In the genomic region with DNA sequence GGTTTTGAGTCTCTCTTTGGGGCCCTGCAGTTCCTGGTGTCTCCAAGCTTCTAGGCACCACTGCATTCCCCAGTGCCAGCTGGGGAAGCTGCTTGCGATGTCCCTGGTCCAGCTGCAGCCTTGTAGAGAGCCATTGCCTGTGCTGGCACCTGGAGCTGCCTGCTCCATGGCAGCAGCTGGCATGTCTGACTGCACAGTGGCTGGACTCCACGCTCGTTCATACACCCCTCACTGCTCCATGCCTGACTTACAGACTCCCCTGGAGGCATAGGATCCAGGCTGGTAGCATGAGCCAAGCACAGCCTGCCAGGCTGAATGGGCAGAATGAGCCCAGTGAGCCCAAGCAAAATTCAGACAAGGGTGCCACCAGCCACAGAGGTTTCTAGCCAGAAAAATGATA, we compare ENCODE assay signal across 20 cellular contexts. TPM values are rescaled to one million over a fixed set of nuclear protein-coding genes. Genes with fewer than 3 reads are reported as not detected.
A peak's percentile ranks its signal among the peaks of the same experiment; 100 is the strongest.
DNase-seq lines count a peak whose midpoint lies in the region; ATAC-seq and TF ChIP-seq lines count a peak whose summit lies in the region.
"Had no signal": no experiment of that assay in that cellular context is flagged by ENCODE, and none has a peak within 500 bp of the region (broad histone marks: within the 10 kb centered on the region; RNA-seq: fewer than 3 reads in every experiment).

No MANE protein-coding gene starts in this region.

- DNase-seq in RWPE2 (ENCODE audit: low spot score): peak; percentile 37
- DNase-seq in neuronal stem cell (ENCODE audit: low spot score): no peak
- DNase-seq in spleen: peak; percentile 34
- DNase-seq in COLO829 (ENCODE audit: low spot score): no peak
- DNase-seq in NCI-H1092 (lab: John Stamatoyannopoulos, UW): no peak
- DNase-seq: 8988T; ACHN; AML-193; BE2C; Calu3; CD4-positive, alpha-beta T cell; CD8-positive, alpha-beta memory T cell; COR-L47; DND-41; GM23248; H7; HCEC 1CT had no signal

- no peak overlapping the region for H3K4me3 ChIP-seq in RWPE2 (ENCODE audit: severe bottlenecking)
- no peak overlapping the region for H3K4me3 ChIP-seq in neuronal stem cell (ENCODE audit: low read length in 2 of 2)
- no peak overlapping the region for H3K4me3 ChIP-seq in spleen
- H3K4me3 ChIP-seq: A549, GM23248 had no signal

- WGBS in neuronal stem cell (ENCODE audit: extremely low coverage in 2 of 2, insufficient read length in 2 of 2, insufficient replicate concordance in 1 of 2), 2 donors: no CpG with 5 or more reads among the region's 3 CpGs
- WGBS in spleen, 5 donors: 71 to 100% (median 95%) methylated on average over 2 to 3 of the region's 3 CpGs

- H3K14ac ChIP-seq in neuronal stem cell (ENCODE audit: low read length): no peak overlapping the region

- no peak overlapping the region for H3K4ac ChIP-seq in neuronal stem cell (ENCODE audit: low read length)

- no peak for TF ChIP-seq CTCF in RWPE2 (IDR thresholded peaks at IDR 0.05; ENCODE audit: poor library complexity, severe bottlenecking)
- TF ChIP-seq CTCF in spleen (IDR thresholded peaks at IDR 0.05 in 8 of 11, conservative IDR thresholded peaks at IDR 0.05 in 3 of 11): no peak

- H3K4me2 ChIP-seq in neuronal stem cell (ENCODE audit: insufficient read depth, low read length, poor library complexity, severe bottlenecking): no peak overlapping the region
- H3K4me2 ChIP-seq: A549; BLaER1 treated with 17β-estradiol and CSF1 and Interleukin-3, amounts not matched to agents 10 nM and 100 nM had no signal

- H2AK5ac ChIP-seq in neuronal stem cell (ENCODE audit: low read depth, low read length): no peak overlapping the region

- peak overlapping the region; percentile 57 for H3K18ac ChIP-seq in neuronal stem cell (ENCODE audit: low read length)

- no peak overlapping the region for H4K8ac ChIP-seq in neuronal stem cell (ENCODE audit: low read depth, low read length)

- ATAC-seq in RWPE2 (ENCODE audit: low read depth) (no peak), GM18868 (IDR thresholded peaks at IDR 0.05; ENCODE audit: unreplicated experiment) (no peak)
- ATAC-seq: A549 had no signal

- H2BK5ac ChIP-seq in neuronal stem cell (ENCODE audit: low read length): peak overlapping the region; percentile 53

- no peak overlapping the region for H2BK120ac ChIP-seq in neuronal stem cell (ENCODE audit: low read depth, low read length)

- H2BK12ac ChIP-seq in neuronal stem cell (ENCODE audit: low read length): no peak overlapping the region

- H3K27me3 ChIP-seq in RWPE2 (ENCODE audit: insufficient read depth, poor library complexity, severe bottlenecking): no peaks in the 10 kb centered on the region
- H3K27me3 ChIP-seq in neuronal stem cell (ENCODE audit: control insufficient read depth in 3 of 3, insufficient read depth in 3 of 3, low read depth in 1 of 3, low read length in 3 of 3): no peaks in the 10 kb centered on the region
- H3K27me3 ChIP-seq in spleen (replicated peaks in 1 of 7): no peaks in the 10 kb centered on the region
- H3K27me3 ChIP-seq: BE2C; BLaER1 treated with 17β-estradiol and CSF1 and Interleukin-3, amounts not matched to agents 10 nM and 100 nM had no signal

- H3K9ac ChIP-seq in neuronal stem cell (ENCODE audit: low read depth, low read length, poor library complexity): no peak overlapping the region
- H3K9ac ChIP-seq: BLaER1 treated with 17β-estradiol and CSF1 and Interleukin-3, amounts not matched to agents 10 nM and 100 nM; GM23248 had no signal

- TF ChIP-seq POLR2A in spleen (IDR thresholded peaks at IDR 0.05): no peak

- no peaks in the 10 kb centered on the region for H3K4me1 ChIP-seq in RWPE2 (ENCODE audit: insufficient read depth, poor library complexity, severe bottlenecking)
- no peaks in the 10 kb centered on the region for H3K4me1 ChIP-seq in neuronal stem cell (ENCODE audit: control insufficient read depth in 2 of 2, insufficient read depth in 1 of 2, low read depth in 1 of 2, low read length in 2 of 2)
- H3K4me1 ChIP-seq in spleen: no peaks in the 10 kb centered on the region
- H3K4me1 ChIP-seq: A549; BE2C; BLaER1 treated with 17β-estradiol and CSF1 and Interleukin-3, amounts not matched to agents 10 nM and 100 nM had no signal

- no peaks in the 10 kb centered on the region for H3K36me3 ChIP-seq in RWPE2 (ENCODE audit: low read depth)
- H3K36me3 ChIP-seq in neuronal stem cell (replicated peaks in 1 of 2; ENCODE audit: control insufficient read depth in 2 of 2, insufficient read depth in 2 of 2, low read length in 2 of 2): no peaks in the 10 kb centered on the region
- H3K36me3 ChIP-seq in spleen: peaks cover 0 to 9% (median 0%) of the 10 kb centered on the region in 6 donors
- H3K36me3 ChIP-seq: BE2C had no signal

- H3K23ac ChIP-seq in neuronal stem cell (ENCODE audit: low read depth, low read length, poor library complexity): no peak overlapping the region

- no peaks in the 10 kb centered on the region for H3K79me1 ChIP-seq in neuronal stem cell (ENCODE audit: low read depth, low read length)

- intact Hi-C loops in spleen (cut with DNase I; ENCODE audit: low total_unique reads): no loop called here

- H3K27ac ChIP-seq in RWPE2 (ENCODE audit: poor library complexity, severe bottlenecking) (no peak overlapping the region), neuronal stem cell (replicated peaks; ENCODE audit: low read length) (no peak overlapping the region), spleen (no peak overlapping the region)
- H3K27ac ChIP-seq: A549; BLaER1 treated with 17β-estradiol and CSF1 and Interleukin-3, amounts not matched to agents 10 nM and 100 nM; GM23248 had no signal

- no peaks in the 10 kb centered on the region for H3K9me3 ChIP-seq in RWPE2 (ENCODE audit: severe bottlenecking)
- H3K9me3 ChIP-seq in neuronal stem cell (replicated peaks in 1 of 2; ENCODE audit: control insufficient read depth in 2 of 2, insufficient read depth in 1 of 2, low read depth in 1 of 2, low read length in 2 of 2): peaks cover 1 to 3% of the 10 kb centered on the region in 2 donors
- H3K9me3 ChIP-seq in spleen: peaks cover 0 to 14% (median 10%) of the 10 kb centered on the region in 8 donors
- H3K9me3 ChIP-seq: A549, BE2C had no signal

- H2AFZ ChIP-seq in neuronal stem cell (ENCODE audit: low read length): no peak overlapping the region
- H2AFZ ChIP-seq: GM23248 had no signal

- H4K91ac ChIP-seq in neuronal stem cell (ENCODE audit: low read depth, low read length, poor library complexity): peak overlapping the region; percentile 85

- no peak overlapping the region for H2BK15ac ChIP-seq in neuronal stem cell (ENCODE audit: low read length)

RNA-seq across cellular contexts. Expression of gene WDR20, which starts 21.8 kb away (rescaled TPM):
- polyA plus RNA-seq in neuronal stem cell (2013, experiment 1 of 2): 12.6 TPM
- 13.0 TPM for polyA plus RNA-seq in neuronal stem cell (2013, experiment 2 of 2)
- total RNA-seq in spleen: 10 to 100 TPM; 25.8 to 40.8 (median 30.1) TPM
- polyA plus RNA-seq in spleen: 10 to 100 TPM in 1 of 3 donors, 1 to 10 TPM in 2; 8.7 to 11.1 (median 8.7) TPM

RNA-seq across cellular contexts. Expression of gene HSP90AA1, which starts 31.0 kb away (rescaled TPM):
- 653 TPM for polyA plus RNA-seq in neuronal stem cell (2013, experiment 1 of 2)
- polyA plus RNA-seq in neuronal stem cell (2013, experiment 2 of 2): 672 TPM
- total RNA-seq in spleen: 100 to 1,000 TPM; 162 to 395 (median 240) TPM
- 100 to 1,000 TPM in 2 of 3 donors, 10 to 100 TPM in 1; 98.3 to 178 (median 139) TPM for polyA plus RNA-seq in spleen

Comparison
In these comparisons a context has a peak if more than half of its experiments do, and no peak if none do; other contexts are left out.
1. DNase-seq: peak in RWPE2 (single experiment) and spleen (single experiment); none in neuronal stem cell (single experiment), COLO829 (single experiment) and NCI-H1092 (single experiment).